ENCODE assay signal across 8 cellular contexts in the genomic region with DNA sequence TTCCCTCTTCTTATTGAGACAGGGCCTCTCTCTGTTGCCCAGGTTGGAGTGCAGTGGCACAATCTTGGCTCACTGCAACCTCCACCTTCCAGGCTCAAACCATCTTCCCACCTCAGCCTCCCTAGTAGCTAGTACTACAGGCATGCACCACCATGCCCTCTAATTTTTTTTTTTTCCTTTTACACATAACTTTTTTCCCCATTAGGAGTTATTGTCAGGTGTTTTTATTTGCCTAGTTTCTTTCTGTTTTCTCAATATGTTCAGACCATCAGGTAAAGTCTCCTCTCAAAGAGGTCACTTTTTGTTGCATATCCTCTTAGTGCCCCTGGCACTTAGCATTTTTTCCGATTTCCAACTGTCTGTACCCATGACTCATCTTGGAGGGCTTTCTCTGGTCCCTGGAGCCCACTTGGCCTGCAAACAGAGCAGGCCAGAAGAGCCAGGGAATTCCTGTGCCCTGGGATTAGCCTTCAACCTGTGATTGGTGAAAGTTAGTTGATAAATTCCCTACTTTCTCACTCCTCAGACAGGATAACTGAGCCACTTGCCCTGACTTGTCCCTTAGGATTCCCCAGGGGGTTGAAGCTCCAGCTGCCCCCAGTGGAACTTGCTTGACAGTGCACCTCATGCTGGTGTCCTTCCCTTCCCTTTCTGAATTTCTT. TPM values are rescaled to one million over a fixed set of nuclear protein-coding genes. Genes with fewer than 3 reads are reported as not detected.
A peak's percentile ranks its signal among the peaks of the same experiment; 100 is the strongest.
DNase-seq lines count a peak whose midpoint lies in the region; ATAC-seq and TF ChIP-seq lines count a peak whose summit lies in the region.

No MANE protein-coding gene starts in this region.

- no peak overlapping the region for H3K14ac ChIP-seq in H9 (ENCODE audit: insufficient read depth, low read length)

- H3K79me2 ChIP-seq in H9 (ENCODE audit: insufficient read depth, low read length) (peaks cover 11% of the 10 kb centered on the region; the same call in 1 of the 2 replicates), KMS-11 (ENCODE audit: insufficient read depth, low read depth) (0 out of 2 replicates have a peak, but pooled peaks cover 7% of the 10 kb centered on the region)

- DNase-seq in 8988T: peak; percentile 43
- DNase-seq in ELR (ENCODE audit: low read depth): peak; percentile 74
- peak; percentile 87 for DNase-seq in H9
- no peak for DNase-seq in chondrocyte (ENCODE audit: low spot score)
- peak; percentile 33 for DNase-seq in medulla oblongata (ENCODE audit: extremely low spot score)
- no peak for DNase-seq in GM19238 (ENCODE audit: insufficient read length, low spot score)

- H3K27ac Mint-ChIP-seq in H9 (peak overlapping the region in 2 of 3 experiments; percentile 78 to 92; a peak in 5 of 7 replicates), chondrocyte (ENCODE audit: unreplicated experiment) (no peak overlapping the region)

- peaks cover 3% of the 10 kb centered on the region for H3K23me2 ChIP-seq in H9 (ENCODE audit: insufficient read length, low read depth, low read length, poor library complexity, severe bottlenecking)

- H4K8ac ChIP-seq in H9 (replicated peaks; ENCODE audit: insufficient read length, low read depth, low read length): no peak overlapping the region

- H4K5ac ChIP-seq in H9 (ENCODE audit: insufficient read length, low read depth, low read length): no peak overlapping the region

- peaks cover 3% of the 10 kb centered on the region; the same call in 1 of the 2 replicates for H3K36me3 ChIP-seq in KMS-11 (ENCODE audit: insufficient read depth)

- H3K9ac ChIP-seq in H9 (ENCODE audit: extremely low read depth, insufficient read length, low read length) (no peak overlapping the region), KMS-11 (no peak overlapping the region)

- H3K36me3 Mint-ChIP-seq in H9 (ENCODE audit: insufficient read depth in 1 of 3, low read depth in 3 of 3) (peaks cover 12 to 20% (median 18%) of the 10 kb centered on the region in 3 experiments), chondrocyte (ENCODE audit: low read depth) (peaks cover 3% of the 10 kb centered on the region)

- WGBS in H9 (ENCODE audit: extremely low coverage, insufficient read length, low lambda C conversion rate): no CpG with 5 or more reads among the region's 1 CpG

- H3K18ac ChIP-seq in H9 (ENCODE audit: insufficient read length, low read depth, low read length): no peak overlapping the region

- H3K27me3 ChIP-seq in H9 (ENCODE audit: insufficient read depth, low read length) (no peaks in the 10 kb centered on the region), KMS-11 (ENCODE audit: insufficient read depth, low read depth) (no peaks in the 10 kb centered on the region)

- no peak overlapping the region for H2BK20ac ChIP-seq in H9 (ENCODE audit: low read depth, low read length, poor library complexity, severe bottlenecking)

- H3K4me1 ChIP-seq in H9 (ENCODE audit: insufficient read depth, low read length) (peaks cover 4% of the 10 kb centered on the region; the same call in 1 of the 2 replicates), KMS-11 (ENCODE audit: low read depth, poor library complexity, severe bottlenecking) (peaks cover 21% of the 10 kb centered on the region)

- H3K23ac ChIP-seq in H9 (ENCODE audit: insufficient read length, low read depth, low read length): no peak overlapping the region

- H3K4me2 ChIP-seq in H9 (ENCODE audit: insufficient read depth, insufficient read length, low read length) (no peak overlapping the region), KMS-11 (no peak overlapping the region)

- no peaks in the 10 kb centered on the region for H3K9me3 ChIP-seq in H9 (ENCODE audit: control insufficient read depth, low read depth, low read length)

- ATAC-seq in SK-N-SH treated with all-trans-retinoic acid at 6 μM for 48 hours: peak; percentile 70

- no peak overlapping the region for H4K91ac ChIP-seq in H9 (ENCODE audit: insufficient read length, low read depth, low read length)

- no peak overlapping the region for H2BK5ac ChIP-seq in H9 (ENCODE audit: insufficient read length, low read length)

- H3K4me1 Mint-ChIP-seq in H9: peaks cover 38 to 41% of the 10 kb centered on the region in 2 experiments
- peaks cover 42% of the 10 kb centered on the region for H3K4me1 Mint-ChIP-seq in chondrocyte (ENCODE audit: low read depth)

- no peak overlapping the region for H2BK12ac ChIP-seq in H9 (ENCODE audit: insufficient read length, low read depth, low read length)

- H3K9me3 Mint-ChIP-seq in H9: peaks cover 2% of the 10 kb centered on the region in 2 experiments; a peak in 3 of 5 replicates
- H3K9me3 Mint-ChIP-seq in chondrocyte (ENCODE audit: low read depth): peaks cover 4% of the 10 kb centered on the region

- no peak overlapping the region for H3K4ac ChIP-seq in H9 (ENCODE audit: low read depth, low read length)

- H3K27ac ChIP-seq in H9 (ENCODE audit: insufficient read length, low read depth, low read length) (no peak overlapping the region), KMS-11 (no peak overlapping the region)

- TF ChIP-seq CTCF in H9 (conservative IDR thresholded peaks at IDR 0.05) (peak; percentile 78), KMS-11 (conservative IDR thresholded peaks at IDR 0.05; ENCODE audit: low read depth, low read length) (peak; percentile 83), chondrocyte (IDR thresholded peaks at IDR 0.05) (peak; percentile 73)

- H3K4me3 Mint-ChIP-seq in H9: peak overlapping the region; percentile 72 to 83
- peak overlapping the region; percentile 21 for H3K4me3 Mint-ChIP-seq in chondrocyte (ENCODE audit: unreplicated experiment)

- H4K20me1 ChIP-seq in H9 (ENCODE audit: control insufficient read depth, insufficient read depth, insufficient read length) (no peaks in the 10 kb centered on the region), KMS-11 (ENCODE audit: insufficient read depth) (no peaks in the 10 kb centered on the region)

- H2BK120ac ChIP-seq in H9 (ENCODE audit: low read depth, low read length, poor library complexity, severe bottlenecking): no peak overlapping the region

- H2BK15ac ChIP-seq in H9 (ENCODE audit: low read depth, low read length): no peak overlapping the region

- no peak overlapping the region for H2AFZ ChIP-seq in H9 (ENCODE audit: low read length)
- no peak overlapping the region for H2AFZ ChIP-seq in KMS-11 (ENCODE audit: low read depth)

- no peak overlapping the region for H3K4me3 ChIP-seq in KMS-11 (IDR thresholded peaks at IDR 0.05; ENCODE audit: insufficient read depth, low read depth, low read length)

- H3K27me3 Mint-ChIP-seq in H9 (ENCODE audit: low read depth): peaks cover 3% of the 10 kb centered on the region; the same call in 1 of the 2 replicates
- no peaks in the 10 kb centered on the region for H3K27me3 Mint-ChIP-seq in chondrocyte (ENCODE audit: low read depth)

- H3K56ac ChIP-seq in H9 (ENCODE audit: insufficient read length, low read depth, low read length): no peak overlapping the region

- no peak overlapping the region for H2AK5ac ChIP-seq in H9 (ENCODE audit: insufficient read length, low read length)

- H3K79me1 ChIP-seq in H9 (ENCODE audit: insufficient read depth, low read depth, low read length, poor library complexity, severe bottlenecking): peaks cover 8% of the 10 kb centered on the region

- no peak overlapping the region for H3T11ph ChIP-seq in H9 (ENCODE audit: low read length)

TF ChIP-seq in SK-N-SH treated with all-trans-retinoic acid at 6 μM for 48 hours, 23 proteins besides CTCF, POLR2A, EP300 and RAD21:
- TF ChIP-seq ZC3H10 (CRISPR knock-in tag; IDR thresholded peaks at IDR 0.05): 0 out of 2 replicates have a peak, but pooled peaks have one; percentile 14
- no peak for TF ChIP-seq ZFP30 (CRISPR knock-in tag; IDR thresholded peaks at IDR 0.05)
- no peak for TF ChIP-seq ISL1 (CRISPR knock-in tag; IDR thresholded peaks at IDR 0.05)

RNA-seq across cellular contexts. Expression of a gene that starts 2.2 kb away (rescaled TPM):
- total RNA-seq in H9 (2021) (87.4 and 92.3 TPM in 2 replicates), chondrocyte (24.8 to 39.6 TPM (median 28.5 TPM) in 3 replicates)

Comparison
In these comparisons a context has a peak if more than half of its experiments do, and no peak if none do; other contexts are left out.
1. DNase-seq: peak in 8988T (single experiment), ELR (single experiment), H9 (single experiment) and medulla oblongata (single experiment); none in chondrocyte (single experiment) and GM19238 (single experiment).
2. Peak in every context shown above with its lines, with median percentiles within 50 percentile points of each other: CTCF ChIP-seq.